Comparison of ENCODE assay signal across 18 cellular contexts in genomic region chr16:22417019-22417418, GRCh38.
"Had no signal": no experiment of that assay in that cellular context is flagged by ENCODE, and none has a peak within 500 bp of the region (broad histone marks: within the 10 kb centered on the region; RNA-seq: fewer than 3 reads in every experiment).

No MANE protein-coding gene starts in this region.

- H3K4me1 Mint-ChIP-seq: immature natural killer cell; memory B cell; mesothelial cell of epicardium; nephron; stimulated activated effector memory CD8-positive, alpha-beta T cell treated with anti-CD3 and anti-CD28 coated beads, Interleukin-12 subunit alpha, Interleukin-12 subunit beta, amount 100 ng/mL, for 72 hours had no signal

- H3K27me3 Mint-ChIP-seq: memory B cell, type B pancreatic cell had no signal

- H3K9me3 Mint-ChIP-seq: immature natural killer cell; memory B cell; mesothelial cell of epicardium; nephron; stimulated activated effector memory CD8-positive, alpha-beta T cell treated with anti-CD3 and anti-CD28 coated beads, Interleukin-12 subunit alpha, Interleukin-12 subunit beta, amount 100 ng/mL, for 72 hours; type B pancreatic cell had no signal

- DNase-seq: dermis blood vessel endothelial cell; esophagus squamous epithelium; foreskin fibroblast; glutamatergic neuron; immature natural killer cell; left lung; lower lobe of right lung; right lobe of liver; stimulated activated CD4-positive, alpha-beta T cell treated with anti-CD3 and anti-CD28 coated beads, Interleukin-4, amount 100 ng/mL, for 1 hour; stimulated activated CD8-positive, alpha-beta memory T cell treated with anti-CD3 and anti-CD28 coated beads, Interleukin-4, amount 100 ng/mL, for 48 hours; stimulated activated naive CD8-positive, alpha-beta T cell treated with anti-CD3 and anti-CD28 coated beads, Interleukin-15, Interleukin-2, amounts not matched to agents 100 U/mL and 50 U/mL, for 24 hours; thyroid gland had no signal

- H3K4me3 Mint-ChIP-seq: immature natural killer cell; memory B cell; mesothelial cell of epicardium; nephron; stimulated activated effector memory CD8-positive, alpha-beta T cell treated with anti-CD3 and anti-CD28 coated beads, Interleukin-12 subunit alpha, Interleukin-12 subunit beta, amount 100 ng/mL, for 72 hours; type B pancreatic cell had no signal

- ATAC-seq: gastroesophageal sphincter; left lung; lower lobe of right lung; stimulated activated effector memory CD8-positive, alpha-beta T cell treated with anti-CD3 and anti-CD28 coated beads, Interleukin-12 subunit alpha, Interleukin-12 subunit beta, amount 100 ng/mL, for 72 hours; stimulated activated naive CD8-positive, alpha-beta T cell treated with anti-CD3 and anti-CD28 coated beads, Interleukin-15, Interleukin-2, amounts not matched to agents 100 U/mL and 50 U/mL, for 24 hours had no signal

- H3K27ac Mint-ChIP-seq: immature natural killer cell; memory B cell; mesothelial cell of epicardium; nephron; stimulated activated effector memory CD8-positive, alpha-beta T cell treated with anti-CD3 and anti-CD28 coated beads, Interleukin-12 subunit alpha, Interleukin-12 subunit beta, amount 100 ng/mL, for 72 hours; type B pancreatic cell had no signal
